Comparison of ENCODE assay signal across 17 cellular contexts in genomic region chr15:56528136-56528535, GRCh38.
"Had no signal": no experiment of that assay in that cellular context is flagged by ENCODE, and none has a peak within 500 bp of the region (broad histone marks: within the 10 kb centered on the region; RNA-seq: fewer than 3 reads in every experiment).

No MANE protein-coding gene starts in this region.

- ATAC-seq: esophagus mucosa, foreskin keratinocyte, right lobe of liver had no signal

- H3K4me3 ChIP-seq: cardiac muscle cell, colonic mucosa, hepatocyte, prostate gland, right lobe of liver, suprapubic skin, thyroid gland had no signal

- DNase-seq: cerebellar nuclear complex; colonic mucosa; effector CD4-positive, alpha-beta T cell; foreskin keratinocyte; head of caudate nucleus; kidney glomerular epithelial cell; mesendoderm; naive B cell; right lobe of liver; stimulated activated CD4-positive, alpha-beta T cell treated with anti-CD3 and anti-CD28 coated beads, Interleukin-2, amount 100 ng/mL, for 48 hours; stimulated activated naive CD4-positive, alpha-beta T cell treated with Interleukin-2 at 50 U/mL for 16 hours; thyroid gland had no signal
